22 cellular contexts compared by ENCODE assay signal in the genomic region with DNA sequence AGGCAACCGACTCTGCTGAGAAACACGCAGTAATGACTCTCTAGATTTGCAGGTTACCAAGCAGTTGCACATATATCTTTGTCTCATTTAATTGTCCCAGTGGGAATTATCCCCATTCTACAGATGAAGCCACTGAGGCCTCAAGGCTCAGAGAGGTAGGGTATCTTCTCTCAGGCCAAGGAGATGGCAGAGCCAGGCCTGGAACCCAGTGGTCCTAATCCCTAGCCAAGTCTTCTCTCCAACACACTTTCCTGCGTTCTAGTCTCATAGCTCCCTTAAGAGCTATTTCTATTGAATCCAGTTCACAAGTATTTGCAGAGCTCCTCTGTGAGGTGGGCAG.
DNase-seq lines count a peak whose midpoint lies in the region; ATAC-seq and TF ChIP-seq lines count a peak whose summit lies in the region.
"Had no signal": no experiment of that assay in that cellular context is flagged by ENCODE, and none has a peak within 500 bp of the region (broad histone marks: within the 10 kb centered on the region; RNA-seq: fewer than 3 reads in every experiment).

No MANE protein-coding gene starts in this region.

- no peak for TF ChIP-seq CTCF in GM13976 (IDR thresholded peaks at IDR 0.05; ENCODE audit: borderline replicate concordance, control extremely low read depth, extremely low read depth, insufficient read depth, missing control alignments)

- peaks cover 32% of the 10 kb centered on the region for H3K4me1 Mint-ChIP-seq in activated T-cell treated with anti-CD3 and anti-CD28 coated beads, Interleukin-2, amount 50 U/mL, for 24 hours (ENCODE audit: low read depth)
- peaks cover 20 to 40% (median 31%) of the 10 kb centered on the region in 3 donors for H3K4me1 Mint-ChIP-seq in T-cell
- peaks cover 21 to 31% of the 10 kb centered on the region in 2 donors for H3K4me1 Mint-ChIP-seq in effector memory CD8-positive, alpha-beta T cell (ENCODE audit: low read depth in 2 of 2)
- peaks cover 38% of the 10 kb centered on the region for H3K4me1 Mint-ChIP-seq in stimulated activated effector memory CD8-positive, alpha-beta T cell treated with anti-CD3 and anti-CD28 coated beads, Interleukin-12 subunit alpha, Interleukin-12 subunit beta, amount 100 ng/mL, for 72 hours
- peaks cover 42% of the 10 kb centered on the region for H3K4me1 Mint-ChIP-seq in activated CD4-positive, alpha-beta memory T cell treated with anti-CD3 and anti-CD28 coated beads, Interleukin-2, amount 10 ng/mL, durations not matched to agents 7 days and 5 days

- peaks cover 10% of the 10 kb centered on the region for H3K9me3 Mint-ChIP-seq in activated T-cell treated with anti-CD3 and anti-CD28 coated beads, Interleukin-2, amount 50 U/mL, for 24 hours
- peaks cover 0 to 4% (median 0%) of the 10 kb centered on the region in 3 donors for H3K9me3 Mint-ChIP-seq in T-cell
- no peaks in the 10 kb centered on the region for H3K9me3 Mint-ChIP-seq in effector memory CD8-positive, alpha-beta T cell
- no peaks in the 10 kb centered on the region for H3K9me3 Mint-ChIP-seq in stimulated activated effector memory CD8-positive, alpha-beta T cell treated with anti-CD3 and anti-CD28 coated beads, Interleukin-12 subunit alpha, Interleukin-12 subunit beta, amount 100 ng/mL, for 72 hours
- peaks cover 1% of the 10 kb centered on the region for H3K9me3 Mint-ChIP-seq in activated CD4-positive, alpha-beta memory T cell treated with anti-CD3 and anti-CD28 coated beads, Interleukin-2, amount 10 ng/mL, durations not matched to agents 7 days and 5 days
- H3K9me3 Mint-ChIP-seq: memory B cell; stimulated activated naive CD8-positive, alpha-beta T cell treated with anti-CD3 and anti-CD28 coated beads, Interleukin-15, amount 100 ng/mL, for 72 hours had no signal

- no peaks in the 10 kb centered on the region for H3K36me3 Mint-ChIP-seq in activated T-cell treated with anti-CD3 and anti-CD28 coated beads, Interleukin-2, amount 50 U/mL, for 24 hours (ENCODE audit: low read depth)
- no peaks in the 10 kb centered on the region for H3K36me3 Mint-ChIP-seq in T-cell
- H3K36me3 Mint-ChIP-seq in effector memory CD8-positive, alpha-beta T cell (ENCODE audit: insufficient read depth) = peaks cover 10% of the 10 kb centered on the region
- peaks cover 8% of the 10 kb centered on the region for H3K36me3 Mint-ChIP-seq in stimulated activated effector memory CD8-positive, alpha-beta T cell treated with anti-CD3 and anti-CD28 coated beads, Interleukin-12 subunit alpha, Interleukin-12 subunit beta, amount 100 ng/mL, for 72 hours
- H3K36me3 Mint-ChIP-seq in activated CD4-positive, alpha-beta memory T cell treated with anti-CD3 and anti-CD28 coated beads, Interleukin-2, amount 10 ng/mL, durations not matched to agents 7 days and 5 days (ENCODE audit: low read depth) = no peaks in the 10 kb centered on the region
- H3K36me3 Mint-ChIP-seq: activated naive CD4-positive, alpha-beta T cell treated with anti-CD3 and anti-CD28 coated beads, Interleukin-2, amount 10 ng/mL, durations not matched to agents 7 days and 5 days; memory B cell had no signal

- CTCF ChIA-PET in T-cell (lab: Charles Lee) = interaction anchor here (0.5 to 1.0 kb wide), 3 partner anchors 507 to 1657 kb away, joined by 3 to 5 read pairs (median 3); no protein-coding TSS in a partner anchor
- CTCF ChIA-PET in activated CD4-positive, alpha-beta memory T cell treated with anti-CD3 and anti-CD28 coated beads, Interleukin-2, amount 10 ng/mL, durations not matched to agents 7 days and 5 days (lab: Charles Lee) = interaction anchor here (1.0 to 1.6 kb wide), 2 partner anchors 10 to 189 kb away, joined by 3 to 5 read pairs; no protein-coding TSS in a partner anchor

- H3K27me3 Mint-ChIP-seq in activated T-cell treated with anti-CD3 and anti-CD28 coated beads, Interleukin-2, amount 50 U/mL, for 24 hours = peaks cover 39% of the 10 kb centered on the region
- H3K27me3 Mint-ChIP-seq in T-cell = peaks cover 0 to 11% of the 10 kb centered on the region in 2 donors
- H3K27me3 Mint-ChIP-seq in effector memory CD8-positive, alpha-beta T cell = no peaks in the 10 kb centered on the region
- peaks cover 6% of the 10 kb centered on the region for H3K27me3 Mint-ChIP-seq in activated CD4-positive, alpha-beta memory T cell treated with anti-CD3 and anti-CD28 coated beads, Interleukin-2, amount 10 ng/mL, durations not matched to agents 7 days and 5 days
- H3K27me3 Mint-ChIP-seq: memory B cell; stimulated activated naive CD8-positive, alpha-beta T cell treated with anti-CD3 and anti-CD28 coated beads, Interleukin-15, amount 100 ng/mL, for 72 hours had no signal

- no peak for DNase-seq in activated T-cell treated with anti-CD3 and anti-CD28 coated beads, Interleukin-2, amount 50 U/mL, for 24 hours
- DNase-seq in activated T-cell treated with anti-CD3 and anti-CD28 coated beads for 4 hours (no peak), T-cell (no peak), DMS114 treated with DMSO at 0.1 percent for 48 hours (lab: John Stamatoyannopoulos, UW; ENCODE audit: unreplicated experiment) (no peak), GM13976 (ENCODE audit: low spot score) (no peak)
- no peak for DNase-seq in effector memory CD8-positive, alpha-beta T cell
- no peak for DNase-seq in stimulated activated effector memory CD8-positive, alpha-beta T cell treated with anti-CD3 and anti-CD28 coated beads, Interleukin-12 subunit alpha, Interleukin-12 subunit beta, amount 100 ng/mL, for 72 hours (ENCODE audit: low spot score in 2 of 2)
- no peak for DNase-seq in activated CD4-positive, alpha-beta memory T cell treated with anti-CD3 and anti-CD28 coated beads, Interleukin-2, amount 10 ng/mL, durations not matched to agents 7 days and 5 days
- DNase-seq: AML-193, amniotic stem cell, gastrocnemius medialis, KG1, left lung, MG63, NCI-H1105, NCI-H187, T1000, uterus had no signal

- H3K27ac Mint-ChIP-seq in activated T-cell treated with anti-CD3 and anti-CD28 coated beads, Interleukin-2, amount 50 U/mL, for 24 hours = peak overlapping the region; percentile 31
- H3K27ac Mint-ChIP-seq in T-cell = peak overlapping the region; percentile 88 to 90
- peak overlapping the region; percentile 95 to 96 for H3K27ac Mint-ChIP-seq in effector memory CD8-positive, alpha-beta T cell
- peak overlapping the region; percentile 92 for H3K27ac Mint-ChIP-seq in stimulated activated effector memory CD8-positive, alpha-beta T cell treated with anti-CD3 and anti-CD28 coated beads, Interleukin-12 subunit alpha, Interleukin-12 subunit beta, amount 100 ng/mL, for 72 hours
- H3K27ac Mint-ChIP-seq in activated CD4-positive, alpha-beta memory T cell treated with anti-CD3 and anti-CD28 coated beads, Interleukin-2, amount 10 ng/mL, durations not matched to agents 7 days and 5 days = no peak overlapping the region
- H3K27ac Mint-ChIP-seq: activated naive CD4-positive, alpha-beta T cell treated with anti-CD3 and anti-CD28 coated beads, Interleukin-2, amount 10 ng/mL, durations not matched to agents 7 days and 5 days; memory B cell had no signal

- H3K4me3 Mint-ChIP-seq in activated T-cell treated with anti-CD3 and anti-CD28 coated beads, Interleukin-2, amount 50 U/mL, for 24 hours = no peak overlapping the region
- no peak overlapping the region for H3K4me3 Mint-ChIP-seq in T-cell
- H3K4me3 Mint-ChIP-seq in effector memory CD8-positive, alpha-beta T cell = peak overlapping the region; percentile 57 to 60
- H3K4me3 Mint-ChIP-seq in stimulated activated effector memory CD8-positive, alpha-beta T cell treated with anti-CD3 and anti-CD28 coated beads, Interleukin-12 subunit alpha, Interleukin-12 subunit beta, amount 100 ng/mL, for 72 hours = peak overlapping the region; percentile 49
- H3K4me3 Mint-ChIP-seq in activated CD4-positive, alpha-beta memory T cell treated with anti-CD3 and anti-CD28 coated beads, Interleukin-2, amount 10 ng/mL, durations not matched to agents 7 days and 5 days = no peak overlapping the region
- H3K4me3 Mint-ChIP-seq: activated naive CD4-positive, alpha-beta T cell treated with anti-CD3 and anti-CD28 coated beads, Interleukin-2, amount 10 ng/mL, durations not matched to agents 7 days and 5 days; memory B cell had no signal

- POLR2A ChIA-PET in T-cell (lab: Charles Lee) = interaction anchor here in 1 of 2 donors (0.7 kb wide), 1 partner anchor 1963 kb away, joined by 3 read pairs; no protein-coding TSS in a partner anchor
- POLR2A ChIA-PET in activated CD4-positive, alpha-beta memory T cell treated with anti-CD3 and anti-CD28 coated beads, Interleukin-2, amount 10 ng/mL, durations not matched to agents 7 days and 5 days (lab: Charles Lee) = interaction anchor here (1.1 kb wide), 1 partner anchor 102 kb away, joined by 3 read pairs; no protein-coding TSS in a partner anchor

- no peak for ATAC-seq in T-cell (replicated peaks in 1 of 4)
- ATAC-seq in effector memory CD8-positive, alpha-beta T cell (replicated peaks) = peak; percentile 1
- ATAC-seq in stimulated activated effector memory CD8-positive, alpha-beta T cell treated with anti-CD3 and anti-CD28 coated beads, Interleukin-12 subunit alpha, Interleukin-12 subunit beta, amount 100 ng/mL, for 72 hours = no peak
- ATAC-seq: gastrocnemius medialis, Right ventricle myocardium inferior had no signal

- in situ Hi-C loops in GM13976 (cut with MboI; ENCODE audit: low sequenced_read_pairs, unreplicated experiment) = no loop called here

Comparison
In these comparisons a context has a peak if more than half of its experiments do, and no peak if none do; other contexts are left out.
1. H3K4me3 Mint-ChIP-seq: peak in effector memory CD8-positive, alpha-beta T cell (2 of 2) and stimulated activated effector memory CD8-positive, alpha-beta T cell treated with anti-CD3 and anti-CD28 coated beads, Interleukin-12 subunit alpha, Interleukin-12 subunit beta, amount 100 ng/mL, for 72 hours (single experiment); none in activated T-cell treated with anti-CD3 and anti-CD28 coated beads, Interleukin-2, amount 50 U/mL, for 24 hours (single experiment), T-cell (0 of 3) and activated CD4-positive, alpha-beta memory T cell treated with anti-CD3 and anti-CD28 coated beads, Interleukin-2, amount 10 ng/mL, durations not matched to agents 7 days and 5 days (single experiment).